ENCODE assay signal across 1 cellular context in genomic region chr3:38618343-38618742, GRCh38.
TF ChIP-seq lines count a peak whose summit lies in the region.

No MANE protein-coding gene starts in this region.

TF ChIP-seq in H1, 55 proteins besides CTCF, POLR2A, EP300 and RAD21 (continued from another document):
- TF ChIP-seq FOSL1 (IDR thresholded peaks at IDR 0.05; ENCODE audit: insufficient read depth, low read depth, low read length) (no peak), ASH2L (IDR thresholded peaks at IDR 0.05; ENCODE audit: low read length) (no peak), RBBP5 (IDR thresholded peaks at IDR 0.05; ENCODE audit: borderline replicate concordance, low read depth, low read length) (no peak), TCF12 (IDR thresholded peaks at IDR 0.05; ENCODE audit: low read depth, low read length) (no peak), BRCA1 (IDR thresholded peaks at IDR 0.05; ENCODE audit: low read depth, low read length) (no peak), GTF2F1 (IDR thresholded peaks at IDR 0.05; ENCODE audit: borderline replicate concordance, low read depth, low read length) (no peak), SIN3A (conservative IDR thresholded peaks at IDR 0.05 in 1 of 2, IDR thresholded peaks at IDR 0.05 in 1 of 2; ENCODE audit: low read depth in 1 of 2, low read length in 2 of 2) (no peak), JUND (IDR thresholded peaks at IDR 0.05; ENCODE audit: low read length) (no peak), BCL11A (IDR thresholded peaks at IDR 0.05; ENCODE audit: low read depth in 2 of 2, low read length in 2 of 2) (no peak), HDAC6 (IDR thresholded peaks at IDR 0.05; ENCODE audit: low read depth, low read length) (no peak)
- TF ChIP-seq, protein P1, sequence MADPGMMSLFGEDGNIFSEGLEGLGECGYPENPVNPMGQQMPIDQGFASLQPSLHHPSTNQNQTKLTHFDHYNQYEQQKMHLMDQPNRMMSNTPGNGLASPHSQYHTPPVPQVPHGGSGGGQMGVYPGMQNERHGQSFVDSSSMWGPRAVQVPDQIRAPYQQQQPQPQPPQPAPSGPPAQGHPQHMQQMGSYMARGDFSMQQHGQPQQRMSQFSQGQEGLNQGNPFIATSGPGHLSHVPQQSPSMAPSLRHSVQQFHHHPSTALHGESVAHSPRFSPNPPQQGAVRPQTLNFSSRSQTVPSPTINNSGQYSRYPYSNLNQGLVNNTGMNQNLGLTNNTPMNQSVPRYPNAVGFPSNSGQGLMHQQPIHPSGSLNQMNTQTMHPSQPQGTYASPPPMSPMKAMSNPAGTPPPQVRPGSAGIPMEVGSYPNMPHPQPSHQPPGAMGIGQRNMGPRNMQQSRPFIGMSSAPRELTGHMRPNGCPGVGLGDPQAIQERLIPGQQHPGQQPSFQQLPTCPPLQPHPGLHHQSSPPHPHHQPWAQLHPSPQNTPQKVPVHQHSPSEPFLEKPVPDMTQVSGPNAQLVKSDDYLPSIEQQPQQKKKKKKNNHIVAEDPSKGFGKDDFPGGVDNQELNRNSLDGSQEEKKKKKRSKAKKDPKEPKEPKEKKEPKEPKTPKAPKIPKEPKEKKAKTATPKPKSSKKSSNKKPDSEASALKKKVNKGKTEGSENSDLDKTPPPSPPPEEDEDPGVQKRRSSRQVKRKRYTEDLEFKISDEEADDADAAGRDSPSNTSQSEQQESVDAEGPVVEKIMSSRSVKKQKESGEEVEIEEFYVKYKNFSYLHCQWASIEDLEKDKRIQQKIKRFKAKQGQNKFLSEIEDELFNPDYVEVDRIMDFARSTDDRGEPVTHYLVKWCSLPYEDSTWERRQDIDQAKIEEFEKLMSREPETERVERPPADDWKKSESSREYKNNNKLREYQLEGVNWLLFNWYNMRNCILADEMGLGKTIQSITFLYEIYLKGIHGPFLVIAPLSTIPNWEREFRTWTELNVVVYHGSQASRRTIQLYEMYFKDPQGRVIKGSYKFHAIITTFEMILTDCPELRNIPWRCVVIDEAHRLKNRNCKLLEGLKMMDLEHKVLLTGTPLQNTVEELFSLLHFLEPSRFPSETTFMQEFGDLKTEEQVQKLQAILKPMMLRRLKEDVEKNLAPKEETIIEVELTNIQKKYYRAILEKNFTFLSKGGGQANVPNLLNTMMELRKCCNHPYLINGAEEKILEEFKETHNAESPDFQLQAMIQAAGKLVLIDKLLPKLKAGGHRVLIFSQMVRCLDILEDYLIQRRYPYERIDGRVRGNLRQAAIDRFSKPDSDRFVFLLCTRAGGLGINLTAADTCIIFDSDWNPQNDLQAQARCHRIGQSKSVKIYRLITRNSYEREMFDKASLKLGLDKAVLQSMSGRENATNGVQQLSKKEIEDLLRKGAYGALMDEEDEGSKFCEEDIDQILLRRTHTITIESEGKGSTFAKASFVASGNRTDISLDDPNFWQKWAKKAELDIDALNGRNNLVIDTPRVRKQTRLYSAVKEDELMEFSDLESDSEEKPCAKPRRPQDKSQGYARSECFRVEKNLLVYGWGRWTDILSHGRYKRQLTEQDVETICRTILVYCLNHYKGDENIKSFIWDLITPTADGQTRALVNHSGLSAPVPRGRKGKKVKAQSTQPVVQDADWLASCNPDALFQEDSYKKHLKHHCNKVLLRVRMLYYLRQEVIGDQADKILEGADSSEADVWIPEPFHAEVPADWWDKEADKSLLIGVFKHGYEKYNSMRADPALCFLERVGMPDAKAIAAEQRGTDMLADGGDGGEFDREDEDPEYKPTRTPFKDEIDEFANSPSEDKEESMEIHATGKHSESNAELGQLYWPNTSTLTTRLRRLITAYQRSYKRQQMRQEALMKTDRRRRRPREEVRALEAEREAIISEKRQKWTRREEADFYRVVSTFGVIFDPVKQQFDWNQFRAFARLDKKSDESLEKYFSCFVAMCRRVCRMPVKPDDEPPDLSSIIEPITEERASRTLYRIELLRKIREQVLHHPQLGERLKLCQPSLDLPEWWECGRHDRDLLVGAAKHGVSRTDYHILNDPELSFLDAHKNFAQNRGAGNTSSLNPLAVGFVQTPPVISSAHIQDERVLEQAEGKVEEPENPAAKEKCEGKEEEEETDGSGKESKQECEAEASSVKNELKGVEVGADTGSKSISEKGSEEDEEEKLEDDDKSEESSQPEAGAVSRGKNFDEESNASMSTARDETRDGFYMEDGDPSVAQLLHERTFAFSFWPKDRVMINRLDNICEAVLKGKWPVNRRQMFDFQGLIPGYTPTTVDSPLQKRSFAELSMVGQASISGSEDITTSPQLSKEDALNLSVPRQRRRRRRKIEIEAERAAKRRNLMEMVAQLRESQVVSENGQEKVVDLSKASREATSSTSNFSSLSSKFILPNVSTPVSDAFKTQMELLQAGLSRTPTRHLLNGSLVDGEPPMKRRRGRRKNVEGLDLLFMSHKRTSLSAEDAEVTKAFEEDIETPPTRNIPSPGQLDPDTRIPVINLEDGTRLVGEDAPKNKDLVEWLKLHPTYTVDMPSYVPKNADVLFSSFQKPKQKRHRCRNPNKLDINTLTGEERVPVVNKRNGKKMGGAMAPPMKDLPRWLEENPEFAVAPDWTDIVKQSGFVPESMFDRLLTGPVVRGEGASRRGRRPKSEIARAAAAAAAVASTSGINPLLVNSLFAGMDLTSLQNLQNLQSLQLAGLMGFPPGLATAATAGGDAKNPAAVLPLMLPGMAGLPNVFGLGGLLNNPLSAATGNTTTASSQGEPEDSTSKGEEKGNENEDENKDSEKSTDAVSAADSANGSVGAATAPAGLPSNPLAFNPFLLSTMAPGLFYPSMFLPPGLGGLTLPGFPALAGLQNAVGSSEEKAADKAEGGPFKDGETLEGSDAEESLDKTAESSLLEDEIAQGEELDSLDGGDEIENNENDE (IDR thresholded peaks at IDR 0.05; ENCODE audit: insufficient replicate concordance, low read length), result no peak
TF ChIP-seq in H1: peak in this region for 0.
